Comparison of ENCODE assay signal across 30 cellular contexts in genomic region chr20:61818746-61819483, GRCh38.
"Had no signal": no experiment of that assay in that cellular context is flagged by ENCODE, and none has a peak within 500 bp of the region (broad histone marks: within the 10 kb centered on the region; RNA-seq: fewer than 3 reads in every experiment).

No MANE protein-coding gene starts in this region.

- DNase-seq: activated CD4-positive, alpha-beta memory T cell treated with anti-CD3 and anti-CD28 coated beads for 36 hours; activated CD4-positive, alpha-beta T cell treated with anti-CD3 and anti-CD28 coated beads, Interleukin-2, amount 10 ng/mL, durations not matched to agents 7 days and 5 days; activated CD4-positive, CD25-positive, alpha-beta regulatory T cell; activated CD8-positive, alpha-beta memory T cell treated with anti-CD3 and anti-CD28 coated beads for 24 hours; activated gamma-delta T cell; activated naive CD4-positive, alpha-beta T cell treated with anti-CD3 and anti-CD28 coated beads for 36 hours; activated T-cell treated with anti-CD3 and anti-CD28 coated beads for 4 hours; activated T-cell treated with anti-CD3 and anti-CD28 coated beads, Interleukin-2, amount 50 U/mL, for 48 hours; amygdala; brain microvascular endothelial cell; NCI-H1092 treated with DMSO at 0.1 percent for 48 hours; NCI-H1417 treated with DMSO at 0.1 percent for 48 hours; NCI-H1694; NCI-H2029; NCI-H2107; NCI-H345; NCI-H510A; NCI-H526 treated with DMSO at 0.1 percent for 48 hours; NCI-H82; OCI-M1; Peyer's patch; SHP77 treated with DMSO at 0.1 percent for 48 hours; T-helper 2 cell; T1000 had no signal

- H3K36me3 ChIP-seq: brain microvascular endothelial cell, cardiac muscle cell, Peyer's patch had no signal

- H3K27me3 ChIP-seq: brain microvascular endothelial cell, cardiac muscle cell, Peyer's patch had no signal

- H3K4me1 ChIP-seq: Peyer's patch had no signal

- ATAC-seq: activated T-helper 17 cell treated with anti-CD3 and anti-CD28 coated beads, Interleukin-2, amount 50 U/mL, for 72 hours had no signal

- H3K27ac Mint-ChIP-seq: activated CD4-positive, alpha-beta memory T cell treated with anti-CD3 and anti-CD28 coated beads for 36 hours; activated CD4-positive, alpha-beta T cell treated with anti-CD3 and anti-CD28 coated beads, Interleukin-2, amount 10 ng/mL, durations not matched to agents 7 days and 5 days; activated naive CD4-positive, alpha-beta T cell treated with anti-CD3 and anti-CD28 coated beads for 36 hours; activated naive CD8-positive, alpha-beta T cell; activated T-helper 17 cell treated with anti-CD3 and anti-CD28 coated beads, Interleukin-2, amount 50 U/mL, for 72 hours had no signal

- H3K9me3 Mint-ChIP-seq: activated T-helper 17 cell treated with anti-CD3 and anti-CD28 coated beads, Interleukin-2, amount 50 U/mL, for 72 hours had no signal

- H3K4me3 Mint-ChIP-seq: activated CD4-positive, alpha-beta memory T cell treated with anti-CD3 and anti-CD28 coated beads for 36 hours; activated CD4-positive, alpha-beta T cell treated with anti-CD3 and anti-CD28 coated beads, Interleukin-2, amount 10 ng/mL, durations not matched to agents 7 days and 5 days; activated naive CD4-positive, alpha-beta T cell treated with anti-CD3 and anti-CD28 coated beads for 36 hours; activated naive CD8-positive, alpha-beta T cell; activated T-helper 17 cell treated with anti-CD3 and anti-CD28 coated beads, Interleukin-2, amount 50 U/mL, for 72 hours had no signal

- H3K36me3 Mint-ChIP-seq: activated CD4-positive, alpha-beta memory T cell treated with anti-CD3 and anti-CD28 coated beads for 36 hours; activated naive CD8-positive, alpha-beta T cell had no signal

- H3K27me3 Mint-ChIP-seq: activated CD4-positive, alpha-beta memory T cell treated with anti-CD3 and anti-CD28 coated beads for 36 hours; activated CD4-positive, alpha-beta T cell treated with anti-CD3 and anti-CD28 coated beads, Interleukin-2, amount 10 ng/mL, durations not matched to agents 7 days and 5 days; activated T-helper 17 cell treated with anti-CD3 and anti-CD28 coated beads, Interleukin-2, amount 50 U/mL, for 72 hours had no signal

- H3K9me3 ChIP-seq: Peyer's patch had no signal

- H3K4me1 Mint-ChIP-seq: activated CD4-positive, alpha-beta T cell treated with anti-CD3 and anti-CD28 coated beads, Interleukin-2, amount 10 ng/mL, durations not matched to agents 7 days and 5 days; activated T-helper 17 cell treated with anti-CD3 and anti-CD28 coated beads, Interleukin-2, amount 50 U/mL, for 72 hours had no signal

- H3K27ac ChIP-seq: brain microvascular endothelial cell, cardiac muscle cell, KMS-11, Peyer's patch, RWPE1, VCaP had no signal

- H3K4me2 ChIP-seq: KMS-11 had no signal

- H3K9ac ChIP-seq: KMS-11 had no signal

- H3K4me3 ChIP-seq: cardiac muscle cell, Peyer's patch had no signal
